In genomic region chr11:126063510-126063858, GRCh38 we compare ENCODE assay signal across 8 cellular contexts.
DNase-seq lines count a peak whose midpoint lies in the region; ATAC-seq lines count a peak whose summit lies in the region.

No MANE protein-coding gene starts in this region.

- no peak for DNase-seq in stimulated activated naive CD8-positive, alpha-beta T cell treated with anti-CD3 and anti-CD28 coated beads, Interleukin-15, Interleukin-2, amounts not matched to agents 100 U/mL and 50 U/mL, for 24 hours
- DNase-seq in central memory CD8-positive, alpha-beta T cell (ENCODE audit: low spot score in 2 of 2): no peak
- no peak for DNase-seq in NCI-H774 (lab: John Stamatoyannopoulos, UW)
- DNase-seq in SHP77 (lab: John Stamatoyannopoulos, UW): no peak

- ATAC-seq in stimulated activated naive CD8-positive, alpha-beta T cell treated with anti-CD3 and anti-CD28 coated beads, Interleukin-15, Interleukin-2, amounts not matched to agents 100 U/mL and 50 U/mL, for 24 hours: no peak
- no peak for ATAC-seq in central memory CD8-positive, alpha-beta T cell (replicated peaks; ENCODE audit: extremely low read depth, poor library complexity, severe bottlenecking)
- ATAC-seq in HG02623 (IDR thresholded peaks at IDR 0.05; ENCODE audit: unreplicated experiment) (no peak), GM21737 (IDR thresholded peaks at IDR 0.05; ENCODE audit: unreplicated experiment) (no peak)

- H3K27ac ChIP-seq in muscle layer of duodenum (ENCODE audit: low read length): no peak overlapping the region

- peaks cover 10% of the 10 kb centered on the region for H3K4me1 Mint-ChIP-seq in stimulated activated naive CD8-positive, alpha-beta T cell treated with anti-CD3 and anti-CD28 coated beads, Interleukin-15, Interleukin-2, amounts not matched to agents 100 ng/mL and 50 ng/mL, for 24 hours (ENCODE audit: low read depth)
- peaks cover 5% of the 10 kb centered on the region for H3K4me1 Mint-ChIP-seq in central memory CD8-positive, alpha-beta T cell

- peak overlapping the region; percentile 52 to 90 for H3K4me3 ChIP-seq in muscle layer of duodenum (ENCODE audit: low read depth in 1 of 2, low read length in 2 of 2)

- no peaks in the 10 kb centered on the region for H3K9me3 ChIP-seq in muscle layer of duodenum (ENCODE audit: control insufficient read depth in 1 of 2, low read length in 2 of 2)

- no peaks in the 10 kb centered on the region for H3K36me3 ChIP-seq in muscle layer of duodenum (ENCODE audit: control insufficient read depth in 1 of 2, insufficient read depth in 2 of 2, low read length in 2 of 2)

- peaks cover 0 to 16% of the 10 kb centered on the region in 2 donors for H3K4me1 ChIP-seq in muscle layer of duodenum (ENCODE audit: control insufficient read depth in 1 of 2, insufficient read depth in 2 of 2, low read length in 2 of 2)

- peak overlapping the region; percentile 77 for H3K4me3 Mint-ChIP-seq in stimulated activated naive CD8-positive, alpha-beta T cell treated with anti-CD3 and anti-CD28 coated beads, Interleukin-15, Interleukin-2, amounts not matched to agents 100 ng/mL and 50 ng/mL, for 24 hours
- peak overlapping the region; percentile 84 for H3K4me3 Mint-ChIP-seq in central memory CD8-positive, alpha-beta T cell

- peaks cover 28% of the 10 kb centered on the region for H3K27me3 Mint-ChIP-seq in stimulated activated naive CD8-positive, alpha-beta T cell treated with anti-CD3 and anti-CD28 coated beads, Interleukin-15, Interleukin-2, amounts not matched to agents 100 ng/mL and 50 ng/mL, for 24 hours
- peaks cover 37% of the 10 kb centered on the region for H3K27me3 Mint-ChIP-seq in central memory CD8-positive, alpha-beta T cell

- H3K27me3 ChIP-seq in muscle layer of duodenum (ENCODE audit: low read depth, low read length): no peaks in the 10 kb centered on the region

- H3K9me3 Mint-ChIP-seq in stimulated activated naive CD8-positive, alpha-beta T cell treated with anti-CD3 and anti-CD28 coated beads, Interleukin-15, Interleukin-2, amounts not matched to agents 100 ng/mL and 50 ng/mL, for 24 hours: no peaks in the 10 kb centered on the region
- no peaks in the 10 kb centered on the region for H3K9me3 Mint-ChIP-seq in central memory CD8-positive, alpha-beta T cell

- no peak overlapping the region for H3K27ac Mint-ChIP-seq in stimulated activated naive CD8-positive, alpha-beta T cell treated with anti-CD3 and anti-CD28 coated beads, Interleukin-15, Interleukin-2, amounts not matched to agents 100 ng/mL and 50 ng/mL, for 24 hours
- peak overlapping the region; percentile 79 for H3K27ac Mint-ChIP-seq in central memory CD8-positive, alpha-beta T cell (ENCODE audit: low read depth)

- H3K36me3 Mint-ChIP-seq in stimulated activated naive CD8-positive, alpha-beta T cell treated with anti-CD3 and anti-CD28 coated beads, Interleukin-15, Interleukin-2, amounts not matched to agents 100 ng/mL and 50 ng/mL, for 24 hours (ENCODE audit: low read depth): no peaks in the 10 kb centered on the region
- peaks cover 8% of the 10 kb centered on the region for H3K36me3 Mint-ChIP-seq in central memory CD8-positive, alpha-beta T cell (ENCODE audit: insufficient read depth)
